8 cellular contexts compared by ENCODE assay signal in the genomic region with DNA sequence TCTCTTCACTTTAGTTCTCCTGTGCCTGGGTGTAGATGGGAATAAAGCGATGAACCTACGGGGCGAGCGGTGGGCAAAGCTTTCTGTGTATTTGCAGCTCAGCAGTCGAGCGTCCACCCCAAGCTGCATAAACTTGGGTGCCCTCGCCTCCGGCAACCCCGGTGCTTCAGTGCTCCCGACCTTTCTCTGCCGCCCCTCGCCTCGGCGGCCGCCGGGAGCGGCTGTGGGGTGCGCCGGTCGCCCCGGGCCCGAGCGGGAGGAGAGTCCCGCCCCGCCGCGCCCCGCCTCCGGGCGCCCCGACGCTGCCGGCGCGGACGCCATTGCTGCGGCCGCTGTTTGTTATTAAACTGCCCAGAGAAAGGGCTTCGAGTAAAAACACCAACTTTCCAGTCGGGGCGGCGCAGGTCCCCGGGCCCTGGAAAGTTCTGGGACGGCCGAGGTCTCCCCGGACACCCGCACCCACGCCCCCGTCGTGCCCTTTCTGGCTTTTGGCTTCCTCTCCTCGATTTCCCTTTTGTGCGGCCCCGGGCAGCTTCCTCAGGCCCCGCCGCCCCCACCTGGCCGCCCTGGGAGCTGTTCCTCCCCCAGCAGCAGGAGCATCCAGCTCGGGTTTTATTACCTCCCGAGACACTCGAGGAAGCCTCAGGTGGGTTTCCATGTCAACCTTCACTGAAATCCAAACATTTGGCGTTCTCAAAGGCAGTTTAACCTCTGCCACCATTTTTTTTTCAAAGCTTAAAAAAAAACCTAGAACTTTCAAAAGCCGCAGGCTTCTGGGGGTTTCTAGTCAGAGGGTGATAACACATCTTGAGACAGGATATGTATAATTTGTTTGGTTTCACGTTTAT.
A peak's percentile ranks its signal among the peaks of the same experiment; 100 is the strongest.
DNase-seq lines count a peak whose midpoint lies in the region; ATAC-seq and TF ChIP-seq lines count a peak whose summit lies in the region.

No MANE protein-coding gene starts in this region.

- DNase-seq in GM19240 (ENCODE audit: insufficient read length, low spot score), result peak; percentile 38
- peak; percentile 30 for DNase-seq in fibroblast of the aortic adventitia (ENCODE audit: low read depth)
- DNase-seq in nucleus accumbens (lab: John Stamatoyannopoulos, UW), result peak in 43 of 56 donors; percentile 2 to 73 (median 34)
- DNase-seq in transverse colon, result peak; percentile 70

- peak; percentile 85 for ATAC-seq in HG03432 (IDR thresholded peaks at IDR 0.05; ENCODE audit: unreplicated experiment)
- peak; percentile 80 for ATAC-seq in activated T-helper 17 cell treated with anti-CD3 and anti-CD28 coated beads, Interleukin-2, amount 50 U/mL, for 72 hours (replicated peaks)

- in situ Hi-C loops in transverse colon (cut with MboI; ENCODE audit: low pct_ligation_motif_present in 1 of 4, low pct_unique_long_range_greater_than_20kb in 1 of 4, low sequenced_read_pairs in 3 of 4), result loop anchor here in 1 of 4 donors (25.0 kb wide), 1 partner anchor 384 kb away; the partner anchor contains the start of gene ADAMTS6

- peak overlapping the region; percentile 78 for H3K4me2 ChIP-seq in BLaER1
- peak overlapping the region; percentile 92 for H3K4me2 ChIP-seq in OCI-LY3 (ENCODE audit: low read length)

- peak overlapping the region; percentile 80 for H3K27ac ChIP-seq in BLaER1
- no peak overlapping the region for H3K27ac ChIP-seq in OCI-LY3 (ENCODE audit: low read length)
- peak overlapping the region; percentile 80 to 94 (median 90) for H3K27ac ChIP-seq in transverse colon

- H3K27me3 ChIP-seq in BLaER1 (peaks cover 25% of the 10 kb centered on the region), OCI-LY3 (ENCODE audit: low read depth, low read length) (no peaks in the 10 kb centered on the region), transverse colon (no peaks in the 10 kb centered on the region)

- no peaks in the 10 kb centered on the region for H3K9me3 Mint-ChIP-seq in activated T-helper 17 cell treated with anti-CD3 and anti-CD28 coated beads, Interleukin-2, amount 50 U/mL, for 72 hours

- TF ChIP-seq CTCF in OCI-LY3 (IDR thresholded peaks at IDR 0.05; ENCODE audit: low read depth, low read length) (peak; percentile 43), fibroblast of the aortic adventitia (IDR thresholded peaks at IDR 0.05; ENCODE audit: insufficient read depth, low read length) (peak; percentile 8), transverse colon (IDR thresholded peaks at IDR 0.05) (peak; percentile 21 to 35 (median 27))

- H3K79me2 ChIP-seq in OCI-LY3 (ENCODE audit: low read length), result no peaks in the 10 kb centered on the region

- H3K4me3 ChIP-seq in BLaER1 (peak overlapping the region; percentile 72), OCI-LY3 (ENCODE audit: low read length) (peak overlapping the region; percentile 87), fibroblast of the aortic adventitia (ENCODE audit: low read depth, low read length) (peak overlapping the region; percentile 55), transverse colon (peak overlapping the region; percentile 60 to 84 (median 68))

- intact Hi-C loops in transverse colon (cut with DNase I; ENCODE audit: low total_unique reads), result loop anchor here (10.0 kb wide), 1 partner anchor 148 kb away; no protein-coding TSS in a partner anchor

- H3K9me3 ChIP-seq in BLaER1 (no peaks in the 10 kb centered on the region), OCI-LY3 (ENCODE audit: insufficient read depth, low read length) (no peaks in the 10 kb centered on the region), transverse colon (no peaks in the 10 kb centered on the region)

- no peaks in the 10 kb centered on the region for H3K36me3 Mint-ChIP-seq in activated T-helper 17 cell treated with anti-CD3 and anti-CD28 coated beads, Interleukin-2, amount 50 U/mL, for 72 hours (ENCODE audit: low read depth)

- H3K4me1 ChIP-seq in BLaER1, result peaks cover 33% of the 10 kb centered on the region
- peaks cover 12% of the 10 kb centered on the region for H3K4me1 ChIP-seq in OCI-LY3 (ENCODE audit: low read length)
- H3K4me1 ChIP-seq in transverse colon, result peaks cover 0 to 14% (median 4%) of the 10 kb centered on the region in 4 donors

- 3 to 10% methylated on average over 2 to 50 of the region's 62 CpGs for WGBS in transverse colon (ENCODE audit: low coverage in 1 of 2), 2 donors

- peaks cover 28% of the 10 kb centered on the region for H3K4me1 Mint-ChIP-seq in activated T-helper 17 cell treated with anti-CD3 and anti-CD28 coated beads, Interleukin-2, amount 50 U/mL, for 72 hours

- H4K20me1 ChIP-seq in BLaER1 (no peaks in the 10 kb centered on the region), OCI-LY3 (ENCODE audit: insufficient read depth, low read length) (no peaks in the 10 kb centered on the region)

- H3K9ac ChIP-seq in BLaER1 (peak overlapping the region; percentile 78), OCI-LY3 (ENCODE audit: low read length) (peak overlapping the region; percentile 67)

- H3K27ac Mint-ChIP-seq in activated T-helper 17 cell treated with anti-CD3 and anti-CD28 coated beads, Interleukin-2, amount 50 U/mL, for 72 hours, result peak overlapping the region; percentile 84

- no peak for TF ChIP-seq POLR2A in transverse colon (IDR thresholded peaks at IDR 0.05)

- H2AFZ ChIP-seq in OCI-LY3 (ENCODE audit: low read depth, low read length), result peak overlapping the region; percentile 99

- no peaks in the 10 kb centered on the region for H3K27me3 Mint-ChIP-seq in activated T-helper 17 cell treated with anti-CD3 and anti-CD28 coated beads, Interleukin-2, amount 50 U/mL, for 72 hours

- peak overlapping the region; percentile 72 for H3K4me3 Mint-ChIP-seq in activated T-helper 17 cell treated with anti-CD3 and anti-CD28 coated beads, Interleukin-2, amount 50 U/mL, for 72 hours

- no peaks in the 10 kb centered on the region for H3K36me3 ChIP-seq in BLaER1
- H3K36me3 ChIP-seq in OCI-LY3 (replicated peaks; ENCODE audit: low read depth, low read length), result no peaks in the 10 kb centered on the region
- H3K36me3 ChIP-seq in transverse colon, result no peaks in the 10 kb centered on the region

- no peak for TF ChIP-seq EP300 in transverse colon (IDR thresholded peaks at IDR 0.05; ENCODE audit: low read depth)
